In genomic region chr20:45911486-45912343, GRCh38 we compare ENCODE assay signal across 8 cellular contexts. TPM values are rescaled to one million over a fixed set of nuclear protein-coding genes. Genes with fewer than 3 reads are reported as not detected.
DNase-seq lines count a peak whose midpoint lies in the region; ATAC-seq lines count a peak whose summit lies in the region.

TSS of gene PLTP (minus strand) at chr20:45912155. CDS start at chr20:45911452, 703 bp downstream.

- H3K14ac ChIP-seq in neuronal stem cell (ENCODE audit: low read length): peak within 1 kb of the TSS; percentile 98

- H3K4me2 ChIP-seq in neuronal stem cell (ENCODE audit: insufficient read depth, low read length, poor library complexity, severe bottlenecking): peak within 1 kb of the TSS; percentile 90

- H3K4me3 ChIP-seq in GM08714 (ENCODE audit: low read length): peak within 1 kb of the TSS; percentile 42; the same call in 1 of the 2 replicates
- H3K4me3 ChIP-seq in neuronal stem cell (ENCODE audit: low read length in 2 of 2): peak within 1 kb of the TSS; percentile 54 to 85

- H4K8ac ChIP-seq in neuronal stem cell (ENCODE audit: low read depth, low read length): peak within 1 kb of the TSS; percentile 56

- no peaks in the 10 kb centered on the region for H3K9me3 Mint-ChIP-seq in activated naive CD8-positive, alpha-beta T cell treated with anti-CD3 and anti-CD28 coated beads for 36 hours

- H3K4ac ChIP-seq in neuronal stem cell (ENCODE audit: low read length): no peak within 1 kb of the TSS

- peaks cover 14% of the 10 kb centered on the region for H3K4me1 Mint-ChIP-seq in activated naive CD8-positive, alpha-beta T cell treated with anti-CD3 and anti-CD28 coated beads for 36 hours

- H2BK120ac ChIP-seq in neuronal stem cell (ENCODE audit: low read depth, low read length): peak within 1 kb of the TSS; percentile 35

- no peaks in the 10 kb centered on the region for H3K27me3 ChIP-seq in neuronal stem cell (ENCODE audit: control insufficient read depth in 3 of 3, insufficient read depth in 3 of 3, low read depth in 1 of 3, low read length in 3 of 3)

- H4K91ac ChIP-seq in neuronal stem cell (ENCODE audit: low read depth, low read length, poor library complexity): no peak within 1 kb of the TSS

- peak within 1 kb of the TSS; percentile 58 for H3K27ac Mint-ChIP-seq in activated naive CD8-positive, alpha-beta T cell treated with anti-CD3 and anti-CD28 coated beads for 36 hours

- WGBS in neuronal stem cell (ENCODE audit: extremely low coverage in 2 of 2, insufficient read length in 2 of 2, insufficient replicate concordance in 1 of 2), 2 donors: no CpG with 5 or more reads among the region's 58 CpGs

- no peaks in the 10 kb centered on the region for H3K79me1 ChIP-seq in neuronal stem cell (ENCODE audit: low read depth, low read length)

- peak within 1 kb of the TSS; percentile 92 for H2AFZ ChIP-seq in neuronal stem cell (ENCODE audit: low read length)

- DNase-seq in NCI-H2171 treated with DMSO at 0.1 percent for 48 hours (lab: John Stamatoyannopoulos, UW): peak; percentile 46
- peak; percentile 59 for DNase-seq in activated naive CD8-positive, alpha-beta T cell treated with anti-CD3 and anti-CD28 coated beads for 36 hours
- DNase-seq in Right ventricle myocardium inferior (ENCODE audit: missing footprints): peak; percentile 90
- DNase-seq in neuronal stem cell (ENCODE audit: low spot score): peak; percentile 78
- no peak for DNase-seq in SIG-M5 (lab: John Stamatoyannopoulos, UW)
- no peak for DNase-seq in AML-193 (lab: John Stamatoyannopoulos, UW)

- H3K9me3 ChIP-seq in neuronal stem cell (replicated peaks in 1 of 2; ENCODE audit: control insufficient read depth in 2 of 2, insufficient read depth in 1 of 2, low read depth in 1 of 2, low read length in 2 of 2): no peaks in the 10 kb centered on the region

- peak within 1 kb of the TSS; percentile 94 for H3K27ac ChIP-seq in neuronal stem cell (replicated peaks; ENCODE audit: low read length)

- peak within 1 kb of the TSS; percentile 88 for H2BK5ac ChIP-seq in neuronal stem cell (ENCODE audit: low read length)

- peak within 1 kb of the TSS; percentile 62 for H2BK15ac ChIP-seq in neuronal stem cell (ENCODE audit: low read length)

- peak within 1 kb of the TSS; percentile 70 for H3K4me3 Mint-ChIP-seq in activated naive CD8-positive, alpha-beta T cell treated with anti-CD3 and anti-CD28 coated beads for 36 hours

- peak within 1 kb of the TSS; percentile 96 for H3K9ac ChIP-seq in neuronal stem cell (ENCODE audit: low read depth, low read length, poor library complexity)

- H2AK5ac ChIP-seq in neuronal stem cell (ENCODE audit: low read depth, low read length): peak within 1 kb of the TSS; percentile 97

- no peaks in the 10 kb centered on the region for H3K36me3 Mint-ChIP-seq in activated naive CD8-positive, alpha-beta T cell treated with anti-CD3 and anti-CD28 coated beads for 36 hours

- peaks cover 6 to 12% of the 10 kb centered on the region in 2 donors for H3K4me1 ChIP-seq in neuronal stem cell (ENCODE audit: control insufficient read depth in 2 of 2, insufficient read depth in 1 of 2, low read depth in 1 of 2, low read length in 2 of 2)

- peaks cover 20% of the 10 kb centered on the region for H3K27me3 Mint-ChIP-seq in activated naive CD8-positive, alpha-beta T cell treated with anti-CD3 and anti-CD28 coated beads for 36 hours

- H2BK12ac ChIP-seq in neuronal stem cell (ENCODE audit: low read length): peak within 1 kb of the TSS; percentile 14

- peaks cover 19 to 35% of the 10 kb centered on the region in 2 donors for H3K36me3 ChIP-seq in neuronal stem cell (replicated peaks in 1 of 2; ENCODE audit: control insufficient read depth in 2 of 2, insufficient read depth in 2 of 2, low read length in 2 of 2)

- intact Hi-C loops in Right ventricle myocardium inferior (cut with DNase I): loop anchor here (2.0 kb wide), 1 partner anchor 23 kb away; the partner anchor contains the start of gene PCIF1

- peak; percentile 78 for ATAC-seq in Right ventricle myocardium inferior
- ATAC-seq in GM19035 (IDR thresholded peaks at IDR 0.05; ENCODE audit: unreplicated experiment): no peak

- H3K23ac ChIP-seq in neuronal stem cell (ENCODE audit: low read depth, low read length, poor library complexity): peak within 1 kb of the TSS; percentile 98

- peak within 1 kb of the TSS; percentile 86 for H3K18ac ChIP-seq in neuronal stem cell (ENCODE audit: low read length)

RNA-seq across cellular contexts. Expression of gene PLTP, which starts in this region (rescaled TPM):
- 1 to 10 TPM; 5.9 to 6.2 TPM for total RNA-seq in activated naive CD8-positive, alpha-beta T cell treated with anti-CD3 and anti-CD28 coated beads for 36 hours
- 156 TPM for total RNA-seq in Right ventricle myocardium inferior
- polyA plus RNA-seq in neuronal stem cell (2013, experiment 1 of 2): 35.9 TPM
- polyA plus RNA-seq in neuronal stem cell (2013, experiment 2 of 2): 35.5 TPM

Comparison
In these comparisons a context has a peak if more than half of its experiments do, and no peak if none do; other contexts are left out.
1. RNA of gene PLTP (total RNA-seq): 156 TPM in Right ventricle myocardium inferior (single experiment); 5.9 to 6.2 TPM in activated naive CD8-positive, alpha-beta T cell treated with anti-CD3 and anti-CD28 coated beads for 36 hours; every median in the first group is over 10 times any median in the second.
2. DNase-seq: peak in NCI-H2171 treated with DMSO at 0.1 percent for 48 hours (single experiment), activated naive CD8-positive, alpha-beta T cell treated with anti-CD3 and anti-CD28 coated beads for 36 hours (single experiment), Right ventricle myocardium inferior (single experiment) and neuronal stem cell (single experiment); none in SIG-M5 (single experiment) and AML-193 (0 of 2).